ENCODE assay signal across 8 cellular contexts in the genomic region with DNA sequence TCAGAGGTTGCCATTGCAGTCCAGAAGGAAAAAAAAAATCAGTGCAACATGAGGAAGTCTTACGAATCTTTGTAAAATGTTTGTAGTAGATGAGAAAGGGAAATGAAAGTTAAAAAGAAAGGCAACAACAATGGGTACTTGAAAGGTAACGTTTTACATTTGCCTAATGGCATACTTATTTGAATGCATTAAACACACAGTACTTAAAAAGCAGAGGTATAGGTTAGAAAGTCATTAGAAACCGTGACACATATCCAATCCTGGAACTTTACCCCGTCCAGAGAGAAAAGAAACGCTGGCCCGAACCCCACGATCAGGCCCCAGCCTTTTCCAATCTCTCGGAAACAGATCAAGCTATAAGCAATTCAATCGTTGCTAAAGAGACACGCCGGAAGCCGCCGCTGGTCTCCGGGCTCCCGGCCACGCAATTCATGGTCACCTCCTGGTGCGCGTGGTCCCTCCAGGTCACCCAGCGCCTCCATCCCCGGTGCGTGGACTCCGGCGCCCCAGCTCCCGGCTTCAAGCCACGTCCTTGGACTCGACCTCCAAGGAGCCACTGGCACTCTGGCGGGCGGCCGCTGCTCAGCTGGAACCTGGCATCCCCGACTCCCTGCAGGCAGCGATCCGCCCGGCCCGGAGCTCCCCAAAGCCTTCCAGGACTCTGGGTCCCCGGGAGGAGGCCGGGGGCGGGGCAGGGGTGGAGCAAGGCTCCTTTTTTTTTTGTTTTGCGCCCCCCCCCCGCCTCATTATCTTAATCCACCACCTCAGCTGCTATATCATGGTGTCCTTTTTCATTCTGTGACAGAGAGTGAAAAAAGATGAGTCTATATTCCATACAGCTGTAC. TPM values are rescaled to one million over a fixed set of nuclear protein-coding genes. Genes with fewer than 3 reads are reported as not detected.
DNase-seq lines count a peak whose midpoint lies in the region; TF ChIP-seq lines count a peak whose summit lies in the region.

SLC18B1 (minus strand) TSS at position 663 of the 845 bp plus-strand sequence; CDS start at position 482, 181 bp downstream.

- H3K27me3 ChIP-seq in HAP-1 (ENCODE audit: low read depth) (no peaks in the 10 kb centered on the region), Loucy (ENCODE audit: insufficient read depth, low read length, poor library complexity, severe bottlenecking) (no peaks in the 10 kb centered on the region)

- H2AFZ ChIP-seq in Loucy (ENCODE audit: low read length) = peak within 1 kb of the TSS; percentile 99

- H4K20me1 ChIP-seq in Loucy (ENCODE audit: insufficient read depth, low read length, poor library complexity, severe bottlenecking) = no peaks in the 10 kb centered on the region

- no peak within 1 kb of the TSS for H3K4me2 ChIP-seq in Loucy (ENCODE audit: low read depth, low read length, poor library complexity, severe bottlenecking)

- 0% methylated on average over 30 to 36 of the region's 39 CpGs for WGBS in lower leg skin, 2 donors

- intact Hi-C loops in lower leg skin (cut with DNase I; ENCODE audit: low total_unique reads) = no loop called here

- in situ Hi-C loops in GM13976 (cut with MboI; ENCODE audit: low sequenced_read_pairs, unreplicated experiment) = no loop called here
- in situ Hi-C loops in HAP-1 (cut with MboI; ENCODE audit: low sequenced_read_pairs) = loop anchor here (25.0 kb wide), 1 partner anchor 511 kb away; no protein-coding TSS in a partner anchor

- H3F3A ChIP-seq in Loucy (ENCODE audit: low read depth) = no peaks in the 10 kb centered on the region

- H3K9me2 ChIP-seq in Loucy (replicated peaks; ENCODE audit: low read depth, low read length) = no peaks in the 10 kb centered on the region

- no peaks in the 10 kb centered on the region for H3K9me3 ChIP-seq in HAP-1
- no peaks in the 10 kb centered on the region for H3K9me3 ChIP-seq in Loucy (ENCODE audit: insufficient read depth, low read depth, low read length)

- TF ChIP-seq POLR2A in lower leg skin (IDR thresholded peaks at IDR 0.05) = no peak

- DNase-seq in GM13976 (ENCODE audit: low spot score) (peak; percentile 64), HAP-1 (ENCODE audit: low spot score in 2 of 2) (peak in 1 of 2 experiments; percentile 72), lower leg skin (ENCODE audit: low spot score in 2 of 2) (peak; percentile 41 to 92), 8988T (no peak)
- DNase-seq in activated CD4-positive, alpha-beta T cell treated with anti-CD3 and anti-CD28 coated beads, Interleukin-2, amount 50 U/mL, for 4 hours = peak; percentile 38 to 44
- DNase-seq in effector CD4-positive, alpha-beta T cell = peak; percentile 55
- DNase-seq in stimulated activated CD8-positive, alpha-beta memory T cell treated with anti-CD3 and anti-CD28 coated beads, Interleukin-2, amount 100 ng/mL, for 48 hours (ENCODE audit: low read depth in 2 of 2) = peak; percentile 32 to 56

- peak within 1 kb of the TSS; percentile 68 for H3K4me3 ChIP-seq in HAP-1
- peak within 1 kb of the TSS; percentile 91 for H3K4me3 ChIP-seq in Loucy (ENCODE audit: low read length, poor library complexity, severe bottlenecking)
- H3K4me3 ChIP-seq in lower leg skin (ENCODE audit: low read depth, poor library complexity, severe bottlenecking) = peak within 1 kb of the TSS; percentile 73

- TF ChIP-seq CTCF in GM13976 (IDR thresholded peaks at IDR 0.05; ENCODE audit: borderline replicate concordance, control extremely low read depth, extremely low read depth, insufficient read depth, missing control alignments) (no peak), Loucy (conservative IDR thresholded peaks at IDR 0.05; ENCODE audit: low read length) (no peak), lower leg skin (IDR thresholded peaks at IDR 0.05) (no peak)

- peak within 1 kb of the TSS; percentile 80 for H3K9ac ChIP-seq in Loucy (ENCODE audit: low read depth, low read length, poor library complexity, severe bottlenecking)

- no peaks in the 10 kb centered on the region for H3K79me2 ChIP-seq in Loucy (ENCODE audit: insufficient read depth, low read length)

- peaks cover 12% of the 10 kb centered on the region for H3K36me3 ChIP-seq in HAP-1 (replicated peaks)
- H3K36me3 ChIP-seq in Loucy (ENCODE audit: insufficient read depth, low read length) = no peaks in the 10 kb centered on the region

- H3K4me1 ChIP-seq in HAP-1 (peaks cover 3% of the 10 kb centered on the region), Loucy (ENCODE audit: insufficient read depth, low read length, poor library complexity, severe bottlenecking) (peaks cover 5% of the 10 kb centered on the region)

RNA-seq across cellular contexts. Expression of gene SLC18B1, which starts in this region (rescaled TPM):
- 1 to 10 TPM; 5.2 to 8.0 (median 7.2) TPM for total RNA-seq in lower leg skin
